Comparison of ENCODE assay signal across 28 cellular contexts in genomic region chr3:170436697-170437096, GRCh38. TPM values are rescaled to one million over a fixed set of nuclear protein-coding genes. Genes with fewer than 3 reads are reported as not detected.
"Had no signal": no experiment of that assay in that cellular context is flagged by ENCODE, and none has a peak within 500 bp of the region (broad histone marks: within the 10 kb centered on the region; RNA-seq: fewer than 3 reads in every experiment).

No MANE protein-coding gene starts in this region.

- H3K9me3 Mint-ChIP-seq: activated CD4-positive, alpha-beta T cell treated with anti-CD3 and anti-CD28 coated beads, Interleukin-2, amount 10 ng/mL, durations not matched to agents 24 days and 14 days; activated naive CD4-positive, alpha-beta T cell treated with anti-CD3 and anti-CD28 coated beads, Interleukin-2, amount 50 U/mL, for 24 hours; activated T-helper 2 cell treated with anti-CD3 and anti-CD28 coated beads, Interferon-gamma antibody, Interleukin-2, Interleukin-4, amounts not matched to agents 10 μg/mL and 5 μg/mL and 100 μg/mL, durations not matched to agents 14 hours and 24 hours and 36 hours; T-helper 1 cell treated with Interleukin-12 subunit alpha and Interleukin-12 subunit beta and Interleukin-4 antibody, amounts not matched to agents 30 μg/mL and 1 μg/mL, for 36 hours; T-helper 2 cell treated with Interferon-gamma antibody and Interleukin-4, amounts not matched to agents 5 μg/mL and 100 μg/mL, for 36 hours had no signal

- H3K4me1 Mint-ChIP-seq: activated naive CD4-positive, alpha-beta T cell treated with anti-CD3 and anti-CD28 coated beads, Interleukin-2, amount 50 U/mL, for 24 hours had no signal

- H3K4me3 Mint-ChIP-seq: activated CD4-positive, alpha-beta T cell treated with anti-CD3 and anti-CD28 coated beads, Interleukin-2, amount 10 ng/mL, durations not matched to agents 24 days and 14 days; activated CD8-positive, alpha-beta memory T cell treated with anti-CD3 and anti-CD28 coated beads, Interleukin-2, amount 10 ng/mL, durations not matched to agents 7 days and 5 days; activated naive CD4-positive, alpha-beta T cell treated with anti-CD3 and anti-CD28 coated beads, Interleukin-2, amount 50 U/mL, for 24 hours; activated T-cell treated with anti-CD3 and anti-CD28 coated beads, Interleukin-2, amount 50 U/mL, for 72 hours; T-helper 1 cell treated with Interleukin-12 subunit alpha and Interleukin-12 subunit beta and Interleukin-4 antibody, amounts not matched to agents 30 μg/mL and 1 μg/mL, for 36 hours; T-helper 2 cell treated with Interferon-gamma antibody and Interleukin-4, amounts not matched to agents 5 μg/mL and 100 μg/mL, for 36 hours had no signal

- ATAC-seq: activated CD8-positive, alpha-beta memory T cell treated with anti-CD3 and anti-CD28 coated beads, Interleukin-2, amount 10 ng/mL, durations not matched to agents 7 days and 5 days had no signal

- H3K27ac Mint-ChIP-seq: activated CD4-positive, alpha-beta T cell treated with anti-CD3 and anti-CD28 coated beads, Interleukin-2, amount 10 ng/mL, durations not matched to agents 24 days and 14 days; activated CD8-positive, alpha-beta memory T cell treated with anti-CD3 and anti-CD28 coated beads, Interleukin-2, amount 10 ng/mL, durations not matched to agents 7 days and 5 days; activated naive CD4-positive, alpha-beta T cell treated with anti-CD3 and anti-CD28 coated beads, Interleukin-2, amount 50 U/mL, for 24 hours; activated T-cell treated with anti-CD3 and anti-CD28 coated beads, Interleukin-2, amount 50 U/mL, for 72 hours; activated T-helper 2 cell treated with anti-CD3 and anti-CD28 coated beads, Interferon-gamma antibody, Interleukin-2, Interleukin-4, amounts not matched to agents 10 μg/mL and 5 μg/mL and 100 μg/mL, durations not matched to agents 14 hours and 24 hours and 36 hours; T-helper 1 cell treated with Interleukin-12 subunit alpha and Interleukin-12 subunit beta and Interleukin-4 antibody, amounts not matched to agents 30 μg/mL and 1 μg/mL, for 36 hours; T-helper 2 cell treated with Interferon-gamma antibody and Interleukin-4, amounts not matched to agents 5 μg/mL and 100 μg/mL, for 36 hours had no signal

- DNase-seq: activated CD4-positive, alpha-beta T cell treated with anti-CD3 and anti-CD28 coated beads, Interleukin-2, amount 10 ng/mL, durations not matched to agents 24 days and 14 days; activated CD4-positive, alpha-beta T cell treated with anti-CD3 and anti-CD28 coated beads, Interleukin-2, amount 50 U/mL, for 4 hours; activated CD8-positive, alpha-beta memory T cell treated with anti-CD3 and anti-CD28 coated beads for 24 hours; activated CD8-positive, alpha-beta memory T cell treated with anti-CD3 and anti-CD28 coated beads, Interleukin-2, amount 10 ng/mL, durations not matched to agents 7 days and 5 days; activated CD8-positive, alpha-beta memory T cell treated with anti-CD3 and anti-CD28 coated beads, Interleukin-2, amount 50 U/mL, for 48 hours; activated gamma-delta T cell; activated naive CD4-positive, alpha-beta T cell treated with Interleukin-2 at 50 U/mL for 16 hours; activated T-cell treated with anti-CD3 and anti-CD28 coated beads, Interleukin-2, amount 50 U/mL, for 72 hours; aorta; brain microvascular endothelial cell; MM.1S; MV-4-11; NCI-H1092; NCI-H1436 treated with DMSO at 0.1 percent for 48 hours; NCI-H1694 treated with DMSO at 0.1 percent for 48 hours; NCI-H2029; NCI-H2107; NCI-H2171; NCI-H510A; NCI-H526; NCI-H748 treated with DMSO at 0.1 percent for 48 hours; OCI-M1; SHP77; SJCRH30 had no signal

- H3K36me3 Mint-ChIP-seq: activated CD8-positive, alpha-beta memory T cell treated with anti-CD3 and anti-CD28 coated beads, Interleukin-2, amount 10 ng/mL, durations not matched to agents 7 days and 5 days; activated naive CD4-positive, alpha-beta T cell treated with anti-CD3 and anti-CD28 coated beads, Interleukin-2, amount 50 U/mL, for 24 hours had no signal

RNA-seq across cellular contexts. Expression of gene CLDN11, which starts 18.0 kb away (rescaled TPM):
- total RNA-seq: activated CD4-positive, alpha-beta T cell treated with anti-CD3 and anti-CD28 coated beads, Interleukin-2, amount 10 ng/mL, durations not matched to agents 24 days and 14 days; activated T-cell treated with anti-CD3 and anti-CD28 coated beads, Interleukin-2, amount 50 U/mL, for 72 hours had no signal
